1 cellular context compared by ENCODE assay signal in the genomic region with DNA sequence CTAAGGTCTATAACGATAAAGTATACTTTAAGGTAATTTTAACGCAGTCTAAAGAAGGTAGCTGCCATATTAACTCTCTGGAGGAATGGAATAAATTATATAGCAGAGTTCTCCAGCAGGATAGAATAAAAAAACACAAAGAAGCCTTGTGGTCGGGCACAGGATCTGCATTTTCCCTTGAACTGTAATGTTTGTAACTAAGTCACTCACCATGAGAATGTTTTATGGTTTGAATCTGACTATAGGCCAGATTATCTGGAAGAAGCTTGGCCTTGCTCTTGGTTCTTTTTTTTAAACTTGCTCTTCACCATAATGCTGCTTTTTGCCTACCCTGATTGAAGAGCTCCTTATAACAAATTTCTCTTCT.
TF ChIP-seq lines count a peak whose summit lies in the region.

No MANE protein-coding gene starts in this region.

TF ChIP-seq in WTC11, 78 proteins besides CTCF, POLR2A, EP300 and RAD21 (continued from another document):
- TF ChIP-seq, protein P1, sequence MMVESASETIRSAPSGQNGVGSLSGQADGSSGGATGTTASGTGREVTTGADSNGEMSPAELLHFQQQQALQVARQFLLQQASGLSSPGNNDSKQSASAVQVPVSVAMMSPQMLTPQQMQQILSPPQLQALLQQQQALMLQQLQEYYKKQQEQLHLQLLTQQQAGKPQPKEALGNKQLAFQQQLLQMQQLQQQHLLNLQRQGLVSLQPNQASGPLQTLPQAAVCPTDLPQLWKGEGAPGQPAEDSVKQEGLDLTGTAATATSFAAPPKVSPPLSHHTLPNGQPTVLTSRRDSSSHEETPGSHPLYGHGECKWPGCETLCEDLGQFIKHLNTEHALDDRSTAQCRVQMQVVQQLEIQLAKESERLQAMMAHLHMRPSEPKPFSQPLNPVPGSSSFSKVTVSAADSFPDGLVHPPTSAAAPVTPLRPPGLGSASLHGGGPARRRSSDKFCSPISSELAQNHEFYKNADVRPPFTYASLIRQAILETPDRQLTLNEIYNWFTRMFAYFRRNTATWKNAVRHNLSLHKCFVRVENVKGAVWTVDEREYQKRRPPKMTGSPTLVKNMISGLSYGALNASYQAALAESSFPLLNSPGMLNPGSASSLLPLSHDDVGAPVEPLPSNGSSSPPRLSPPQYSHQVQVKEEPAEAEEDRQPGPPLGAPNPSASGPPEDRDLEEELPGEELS (CRISPR knock-in tag; IDR thresholded peaks at IDR 0.05): no peak
- TF ChIP-seq NR2C2 (CRISPR knock-in tag; IDR thresholded peaks at IDR 0.05): no peak
- TF ChIP-seq, protein P2, sequence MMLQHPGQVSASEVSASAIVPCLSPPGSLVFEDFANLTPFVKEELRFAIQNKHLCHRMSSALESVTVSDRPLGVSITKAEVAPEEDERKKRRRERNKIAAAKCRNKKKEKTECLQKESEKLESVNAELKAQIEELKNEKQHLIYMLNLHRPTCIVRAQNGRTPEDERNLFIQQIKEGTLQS (CRISPR knock-in tag; conservative IDR thresholded peaks at IDR 0.05): no peak
- no peak for TF ChIP-seq RELA (CRISPR knock-in tag; IDR thresholded peaks at IDR 0.05; ENCODE audit: borderline replicate concordance)
- no peak for TF ChIP-seq ZNF396 (CRISPR knock-in tag; IDR thresholded peaks at IDR 0.05; ENCODE audit: borderline replicate concordance)
- TF ChIP-seq, protein P3, sequence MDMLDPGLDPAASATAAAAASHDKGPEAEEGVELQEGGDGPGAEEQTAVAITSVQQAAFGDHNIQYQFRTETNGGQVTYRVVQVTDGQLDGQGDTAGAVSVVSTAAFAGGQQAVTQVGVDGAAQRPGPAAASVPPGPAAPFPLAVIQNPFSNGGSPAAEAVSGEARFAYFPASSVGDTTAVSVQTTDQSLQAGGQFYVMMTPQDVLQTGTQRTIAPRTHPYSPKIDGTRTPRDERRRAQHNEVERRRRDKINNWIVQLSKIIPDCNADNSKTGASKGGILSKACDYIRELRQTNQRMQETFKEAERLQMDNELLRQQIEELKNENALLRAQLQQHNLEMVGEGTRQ (CRISPR knock-in tag; IDR thresholded peaks at IDR 0.05): no peak
- TF ChIP-seq, protein P4, sequence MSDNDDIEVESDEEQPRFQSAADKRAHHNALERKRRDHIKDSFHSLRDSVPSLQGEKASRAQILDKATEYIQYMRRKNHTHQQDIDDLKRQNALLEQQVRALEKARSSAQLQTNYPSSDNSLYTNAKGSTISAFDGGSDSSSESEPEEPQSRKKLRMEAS (CRISPR knock-in tag; IDR thresholded peaks at IDR 0.05): no peak
- no peak for TF ChIP-seq CREM (CRISPR knock-in tag; IDR thresholded peaks at IDR 0.05)
- no peak for TF ChIP-seq ZNF671 (CRISPR knock-in tag; IDR thresholded peaks at IDR 0.05)
- TF ChIP-seq, protein P5, sequence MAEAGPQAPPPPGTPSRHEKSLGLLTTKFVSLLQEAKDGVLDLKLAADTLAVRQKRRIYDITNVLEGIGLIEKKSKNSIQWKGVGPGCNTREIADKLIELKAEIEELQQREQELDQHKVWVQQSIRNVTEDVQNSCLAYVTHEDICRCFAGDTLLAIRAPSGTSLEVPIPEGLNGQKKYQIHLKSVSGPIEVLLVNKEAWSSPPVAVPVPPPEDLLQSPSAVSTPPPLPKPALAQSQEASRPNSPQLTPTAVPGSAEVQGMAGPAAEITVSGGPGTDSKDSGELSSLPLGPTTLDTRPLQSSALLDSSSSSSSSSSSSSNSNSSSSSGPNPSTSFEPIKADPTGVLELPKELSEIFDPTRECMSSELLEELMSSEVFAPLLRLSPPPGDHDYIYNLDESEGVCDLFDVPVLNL (CRISPR knock-in tag; IDR thresholded peaks at IDR 0.05; ENCODE audit: borderline replicate concordance, low read depth): no peak
